Comparison of ENCODE assay signal across 1 cellular context in the genomic region with DNA sequence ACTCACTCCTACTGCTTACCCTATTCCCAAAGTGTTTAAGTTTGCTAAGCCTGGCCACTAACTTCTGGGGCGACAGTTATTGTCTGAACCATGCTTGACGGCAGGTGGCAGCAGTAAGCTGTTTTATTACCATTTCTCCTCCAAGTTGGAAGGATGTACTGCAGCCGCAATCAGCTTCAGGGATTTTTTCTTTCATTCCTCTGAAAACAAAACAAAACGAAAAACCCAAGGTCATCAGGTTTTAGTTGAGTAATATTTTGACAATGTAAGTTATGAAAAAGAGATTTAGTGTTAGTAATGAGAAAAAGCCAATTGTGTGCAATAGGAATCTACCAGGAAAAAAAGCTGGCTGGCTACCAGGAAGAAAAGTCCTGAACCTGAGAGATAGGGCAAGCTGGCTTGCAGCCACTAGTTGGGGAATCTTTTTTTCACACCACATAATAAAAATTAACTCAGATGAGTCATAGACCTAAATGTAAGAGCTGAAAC.
TF ChIP-seq lines count a peak whose summit lies in the region.

No MANE protein-coding gene starts in this region.

TF ChIP-seq in WTC11, 78 proteins besides CTCF, POLR2A, EP300 and RAD21 (continued from another document):
- no peak for TF ChIP-seq AR (CRISPR knock-in tag; IDR thresholded peaks at IDR 0.05)
TF ChIP-seq in WTC11: peak in this region for 0.
